Comparison of ENCODE assay signal across 28 cellular contexts in the genomic region with DNA sequence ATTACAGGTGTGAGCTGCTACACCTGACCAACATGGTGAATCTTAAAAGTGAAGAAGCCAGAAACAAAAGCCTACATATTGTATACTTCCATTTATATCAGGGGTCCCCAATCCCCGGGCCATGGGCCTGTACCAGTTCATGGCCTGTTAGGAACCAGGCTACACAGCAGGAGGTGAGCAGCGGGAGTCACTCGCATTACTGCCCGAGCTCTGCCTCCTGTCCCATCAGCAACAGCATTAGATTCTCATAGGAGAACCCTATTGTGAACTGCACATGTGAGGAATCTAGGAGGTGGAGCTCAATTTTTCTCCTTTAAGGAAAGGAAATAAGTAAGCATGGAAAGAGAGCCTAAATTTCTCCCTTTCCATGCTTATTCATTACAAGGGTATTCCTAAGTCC.
"Had no signal": no experiment of that assay in that cellular context is flagged by ENCODE, and none has a peak within 500 bp of the region (broad histone marks: within the 10 kb centered on the region; RNA-seq: fewer than 3 reads in every experiment).

No MANE protein-coding gene starts in this region.

- H3K4me3 Mint-ChIP-seq: natural killer cell; nephron; neural progenitor cell; stimulated activated effector memory CD8-positive, alpha-beta T cell treated with anti-CD3 and anti-CD28 coated beads, Interleukin-12 subunit alpha, Interleukin-12 subunit beta, amount 100 ng/mL, for 72 hours; stimulated activated naive B cell treated with anti-CD40 and anti-IgM and Interleukin-4, amounts not matched to agents 10 μg/mL and 1 μg/mL and 100 μg/mL, for 72 hours; stimulated activated naive CD8-positive, alpha-beta T cell treated with anti-CD3 and anti-CD28 coated beads, Interleukin-15, Interleukin-2, amounts not matched to agents 100 ng/mL and 50 ng/mL, for 24 hours had no signal

- ATAC-seq: natural killer cell; psoas muscle; right cardiac atrium; sciatic nerve; stimulated activated effector memory CD8-positive, alpha-beta T cell treated with anti-CD3 and anti-CD28 coated beads, Interleukin-12 subunit alpha, Interleukin-12 subunit beta, amount 100 ng/mL, for 72 hours; stimulated activated naive B cell treated with anti-CD40 and anti-IgM and Interleukin-4, amounts not matched to agents 10 μg/mL and 1 μg/mL and 100 μg/mL, for 72 hours had no signal

- FAIRE-seq: urothelium cell line had no signal

- H3K27me3 Mint-ChIP-seq: progenitor cell of endocrine pancreas; stimulated activated naive B cell treated with anti-CD40 and anti-IgM and Interleukin-4, amounts not matched to agents 10 μg/mL and 1 μg/mL and 100 μg/mL, for 72 hours; stimulated activated naive CD8-positive, alpha-beta T cell treated with anti-CD3 and anti-CD28 coated beads, Interleukin-15, Interleukin-2, amounts not matched to agents 100 ng/mL and 50 ng/mL, for 24 hours had no signal

- H3K9ac ChIP-seq: neural progenitor cell, parathyroid adenoma had no signal

- H3K27ac Mint-ChIP-seq: natural killer cell; nephron; neural progenitor cell; progenitor cell of endocrine pancreas; stimulated activated effector memory CD8-positive, alpha-beta T cell treated with anti-CD3 and anti-CD28 coated beads, Interleukin-12 subunit alpha, Interleukin-12 subunit beta, amount 100 ng/mL, for 72 hours; stimulated activated naive B cell treated with anti-CD40 and anti-IgM and Interleukin-4, amounts not matched to agents 10 μg/mL and 1 μg/mL and 100 μg/mL, for 72 hours; stimulated activated naive CD8-positive, alpha-beta T cell treated with anti-CD3 and anti-CD28 coated beads, Interleukin-15, Interleukin-2, amounts not matched to agents 100 ng/mL and 50 ng/mL, for 24 hours had no signal

- H3K27me3 ChIP-seq: neural progenitor cell, ovary, spleen, stomach, thyroid gland, tibial nerve, upper lobe of left lung, vagina had no signal

- H3K27ac ChIP-seq: neural progenitor cell, ovary, parathyroid adenoma, psoas muscle, skin epidermis, spleen, stomach, thoracic aorta, thyroid gland, tibial nerve, upper lobe of left lung, vagina had no signal

- H3K36me3 ChIP-seq: ovary had no signal

- H3K4me3 ChIP-seq: neural progenitor cell, ovary, psoas muscle, skin epidermis, smooth muscle cell, spleen, stomach, thoracic aorta, thyroid gland, tibial nerve, upper lobe of left lung, vagina had no signal

- DNase-seq: natural killer cell; occipital lobe; ovary; posterior cingulate gyrus; psoas muscle; right cardiac atrium; spleen; stimulated activated CD4-positive, alpha-beta T cell treated with anti-CD3 and anti-CD28 coated beads, Interleukin-12 subunit alpha, Interleukin-12 subunit beta, amount 100 ng/mL, for 4 hours; stimulated activated CD4-positive, alpha-beta T cell treated with anti-CD3 and anti-CD28 coated beads, Interleukin-1b, Interleukin-23, amount 100 ng/mL, for 48 hours; stimulated activated CD4-positive, alpha-beta T cell treated with anti-CD3 and anti-CD28 coated beads, Interleukin-4, amount 100 ng/mL, for 1 hour; stimulated activated naive B cell treated with anti-CD40 and anti-IgM and Interleukin-4, amounts not matched to agents 10 μg/mL and 1 μg/mL and 100 μg/mL, for 72 hours; stimulated activated naive CD4-positive, alpha-beta T cell treated with Interleukin-2 at 50 U/mL for 16 hours; stomach; thyroid gland; upper lobe of left lung had no signal

- H2AFZ ChIP-seq: neural progenitor cell, parathyroid adenoma had no signal

- H3K4me1 Mint-ChIP-seq: nephron had no signal

- H3K4me1 ChIP-seq: parathyroid adenoma had no signal

- H3K9me3 ChIP-seq: ovary, thyroid gland, vagina had no signal

- H3K4me2 ChIP-seq: neural progenitor cell, smooth muscle cell had no signal
